Comparison of ENCODE assay signal across 38 cellular contexts in genomic region chr6:160269771-160270170, GRCh38. TPM values are rescaled to one million over a fixed set of nuclear protein-coding genes. Genes with fewer than 3 reads are reported as not detected.
"Had no signal": no experiment of that assay in that cellular context is flagged by ENCODE, and none has a peak within 500 bp of the region (broad histone marks: within the 10 kb centered on the region; RNA-seq: fewer than 3 reads in every experiment).

No MANE protein-coding gene starts in this region.

- H3K36me3 ChIP-seq: MG63 had no signal

- H3K9me3 ChIP-seq: MG63 had no signal

- H3K27me3 ChIP-seq: MG63 had no signal

- DNase-seq: Karpas-422, Kasumi-1, MG63, MM.1S, MV-4-11, NCI-H1048, NCI-H1092, NCI-H1092 treated with DMSO at 0.1 percent for 48 hours, NCI-H1105, NCI-H1105 treated with DMSO at 0.1 percent for 48 hours, NCI-H1417, NCI-H1417 treated with DMSO at 0.1 percent for 48 hours, NCI-H1436, NCI-H1436 treated with DMSO at 0.1 percent for 48 hours, NCI-H146, NCI-H1694, NCI-H1694 treated with DMSO at 0.1 percent for 48 hours, NCI-H187, NCI-H187 treated with DMSO at 0.1 percent for 48 hours, NCI-H1930, NCI-H2029, NCI-H2029 treated with DMSO at 0.1 percent for 48 hours, NCI-H2081, NCI-H2081 treated with DMSO at 0.1 percent for 48 hours, NCI-H2107, NCI-H2171, NCI-H2171 treated with DMSO at 0.1 percent for 48 hours, NCI-H2227 treated with DMSO at 0.1 percent for 48 hours, NCI-H226, NCI-H345, NCI-H446, NCI-H446 treated with DMSO at 0.1 percent for 48 hours, NCI-H510A, NCI-H510A treated with DMSO at 0.1 percent for 48 hours had no signal

- H3K4me3 ChIP-seq: MG63 had no signal

RNA-seq across cellular contexts. Expression of gene SLC22A2, which starts 11.2 kb away (rescaled TPM):
- total RNA-seq: LHCN-M2, M059J, MCF 10A, NCI-H460 had no signal
